In genomic region chr3:71984843-71985594, GRCh38 we compare ENCODE assay signal across 10 cellular contexts.
DNase-seq lines count a peak whose midpoint lies in the region; ATAC-seq lines count a peak whose summit lies in the region.
"Had no signal": no experiment of that assay in that cellular context is flagged by ENCODE, and none has a peak within 500 bp of the region (broad histone marks: within the 10 kb centered on the region; RNA-seq: fewer than 3 reads in every experiment).

No MANE protein-coding gene starts in this region.

- ATAC-seq in GM18498 (IDR thresholded peaks at IDR 0.05; ENCODE audit: unreplicated experiment) (peak; percentile 91), GM19468 (IDR thresholded peaks at IDR 0.05; ENCODE audit: extremely low read depth, unreplicated experiment) (peak; percentile 86), HG03280 (IDR thresholded peaks at IDR 0.05; ENCODE audit: unreplicated experiment) (peak; percentile 91)
- ATAC-seq in activated naive CD8-positive, alpha-beta T cell treated with anti-CD3 and anti-CD28 coated beads, Interleukin-2, amount 50 U/mL, for 24 hours = peak; percentile 73
- ATAC-seq: Panc1 had no signal

- peaks cover 9% of the 10 kb centered on the region for H3K27me3 Mint-ChIP-seq in activated naive CD8-positive, alpha-beta T cell treated with anti-CD3 and anti-CD28 coated beads, Interleukin-2, amount 50 U/mL, for 24 hours

- peak overlapping the region; percentile 33 for H3K4me3 Mint-ChIP-seq in activated naive CD8-positive, alpha-beta T cell treated with anti-CD3 and anti-CD28 coated beads, Interleukin-2, amount 50 U/mL, for 24 hours
- H3K4me3 Mint-ChIP-seq: brain had no signal

- H3K27ac Mint-ChIP-seq in activated naive CD8-positive, alpha-beta T cell treated with anti-CD3 and anti-CD28 coated beads, Interleukin-2, amount 50 U/mL, for 24 hours = no peak overlapping the region
- H3K27ac Mint-ChIP-seq: brain had no signal

- DNase-seq in activated naive CD8-positive, alpha-beta T cell treated with anti-CD3 and anti-CD28 coated beads, Interleukin-2, amount 50 U/mL, for 24 hours = no peak
- DNase-seq in NCI-H1417 treated with DMSO at 0.1 percent for 48 hours (lab: John Stamatoyannopoulos, UW) (no peak), CD1c-positive myeloid dendritic cell (ENCODE audit: extremely low spot score) (no peak), hippocampal formation (lab: John Stamatoyannopoulos, UW) (no peak), DMS153 (lab: John Stamatoyannopoulos, UW) (no peak)

- no peaks in the 10 kb centered on the region for H3K36me3 Mint-ChIP-seq in activated naive CD8-positive, alpha-beta T cell treated with anti-CD3 and anti-CD28 coated beads, Interleukin-2, amount 50 U/mL, for 24 hours (ENCODE audit: low read depth)
- H3K36me3 Mint-ChIP-seq: brain had no signal

- H3K4me1 Mint-ChIP-seq in activated naive CD8-positive, alpha-beta T cell treated with anti-CD3 and anti-CD28 coated beads, Interleukin-2, amount 50 U/mL, for 24 hours = peaks cover 37% of the 10 kb centered on the region
- H3K4me1 Mint-ChIP-seq: brain had no signal

- H3K9me3 Mint-ChIP-seq in activated naive CD8-positive, alpha-beta T cell treated with anti-CD3 and anti-CD28 coated beads, Interleukin-2, amount 50 U/mL, for 24 hours = peaks cover 3% of the 10 kb centered on the region
- H3K9me3 Mint-ChIP-seq: brain had no signal
